In the genomic region with DNA sequence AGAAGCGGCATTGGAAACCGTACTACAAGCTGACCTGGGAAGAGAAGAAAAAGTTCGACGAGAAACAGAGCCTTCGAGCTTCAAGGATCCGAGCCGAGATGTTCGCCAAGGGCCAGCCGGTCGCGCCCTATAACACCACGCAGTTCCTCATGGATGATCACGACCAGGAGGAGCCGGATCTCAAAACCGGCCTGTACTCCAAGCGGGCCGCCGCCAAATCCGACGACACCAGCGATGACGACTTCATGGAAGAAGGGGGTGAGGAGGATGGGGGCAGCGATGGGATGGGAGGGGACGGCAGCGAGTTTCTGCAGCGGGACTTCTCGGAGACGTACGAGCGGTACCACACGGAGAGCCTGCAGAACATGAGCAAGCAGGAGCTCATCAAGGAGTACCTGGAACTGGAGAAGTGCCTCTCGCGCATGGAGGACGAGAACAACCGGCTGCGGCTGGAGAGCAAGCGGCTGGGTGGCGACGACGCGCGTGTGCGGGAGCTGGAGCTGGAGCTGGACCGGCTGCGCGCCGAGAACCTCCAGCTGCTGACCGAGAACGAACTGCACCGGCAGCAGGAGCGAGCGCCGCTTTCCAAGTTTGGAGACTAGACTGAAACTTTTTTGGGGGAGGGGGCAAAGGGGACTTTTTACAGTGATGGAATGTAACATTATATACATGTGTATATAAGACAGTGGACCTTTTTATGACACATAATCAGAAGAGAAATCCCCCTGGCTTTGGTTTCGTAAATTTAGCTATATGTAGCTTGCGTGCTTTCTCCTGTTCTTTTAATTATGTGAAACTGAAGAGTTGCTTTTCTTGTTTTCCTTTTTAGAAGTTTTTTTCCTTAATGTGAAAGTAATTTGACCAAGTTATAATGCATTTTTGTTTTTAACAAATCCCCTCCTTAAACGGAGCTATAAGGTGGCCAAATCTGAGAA, we compare ENCODE assay signal across 8 cellular contexts. TPM values are rescaled to one million over a fixed set of nuclear protein-coding genes. Genes with fewer than 3 reads are reported as not detected.
A peak's percentile ranks its signal among the peaks of the same experiment; 100 is the strongest.
DNase-seq lines count a peak whose midpoint lies in the region; ATAC-seq, FAIRE-seq and TF ChIP-seq lines count a peak whose summit lies in the region.

No MANE protein-coding gene starts in this region.

- TF ChIP-seq POLR2A in GM19099 (IDR thresholded peaks at IDR 0.05; ENCODE audit: extremely low read depth, insufficient read length, low read depth): peak; percentile 20
- no peak for TF ChIP-seq POLR2A in heart left ventricle (IDR thresholded peaks at IDR 0.05)

- H3K79me2 ChIP-seq in OCI-LY7 (ENCODE audit: insufficient read depth, low read depth, low read length): peaks cover 16% of the 10 kb centered on the region; the same call in 1 of the 2 replicates

- H2AFZ ChIP-seq in OCI-LY7 (ENCODE audit: low read length): no peak overlapping the region

- H3K27ac ChIP-seq in AG04450 (ENCODE audit: low read depth, low read length) (peak overlapping the region; percentile 57), OCI-LY7 (ENCODE audit: low read depth, low read length, poor library complexity, severe bottlenecking) (no peak overlapping the region), heart left ventricle (peak overlapping the region; percentile 86 to 100 (median 96)), pancreas (peak overlapping the region; percentile 79 to 100 (median 92))

- CTCF ChIA-PET in AG04450 (lab: Charles Lee) (interaction anchor here (0.6 to 7.3 kb wide), 15 partner anchors 10 to 284 kb away, joined by 3 to 181 read pairs (median 4); a partner anchor contains a TSS), OCI-LY7 (lab: Charles Lee; ENCODE audit: unreplicated experiment) (interaction anchor here (0.6 to 1.4 kb wide), 8 partner anchors 11 to 708 kb away, joined by 3 to 7 read pairs (median 4); a partner anchor contains a TSS)

- TF ChIP-seq CTCF in AG04450 (IDR thresholded peaks at IDR 0.05; ENCODE audit: low read depth, low read length) (no peak), OCI-LY7 (conservative IDR thresholded peaks at IDR 0.05; ENCODE audit: low read length) (no peak), heart left ventricle (IDR thresholded peaks at IDR 0.05) (no peak), pancreas (IDR thresholded peaks at IDR 0.05) (no peak)

- intact Hi-C loops in OCI-LY7 (cut with micrococcal nuclease; ENCODE audit: unreplicated experiment) (loop anchor here (1.0 kb wide), 1 partner anchor 48 kb away; no protein-coding TSS in a partner anchor), heart left ventricle (cut with DNase I) (loop anchor here in 1 of 10 donors (5.0 kb wide), 1 partner anchor 47 kb away; no protein-coding TSS in a partner anchor), pancreas (cut with DNase I) (no loop called here)

- no TSS peak for BruUV-seq in OCI-LY7 (replicated peaks; lab: Mats Ljungman, UMichigan)

- 1% methylated on average over 55 to 56 of the region's 56 CpGs for WGBS in heart left ventricle, 4 donors
- WGBS in pancreas, 2 donors: 0 to 1% methylated on average over 56 of the region's 56 CpGs

- H3K9me3 ChIP-seq in AG04450 (ENCODE audit: control insufficient read depth, insufficient read depth, low read length): no peaks in the 10 kb centered on the region; the same call in 1 of the 2 replicates
- H3K9me3 ChIP-seq in OCI-LY7 (ENCODE audit: low read length): no peaks in the 10 kb centered on the region
- H3K9me3 ChIP-seq in adipocyte (ENCODE audit: control insufficient read depth, low read length): no peaks in the 10 kb centered on the region
- H3K9me3 ChIP-seq in heart left ventricle: no peaks in the 10 kb centered on the region
- H3K9me3 ChIP-seq in pancreas: no peaks in the 10 kb centered on the region

- peaks cover 15% of the 10 kb centered on the region; the same call in 1 of the 2 replicates for H4K20me1 ChIP-seq in OCI-LY7 (ENCODE audit: insufficient read depth, low read length)

- ATAC-seq in heart left ventricle (peak in 3 of 4 donors; percentile 6 to 13 (median 6)), pancreas (peak; percentile 5 to 30 (median 17))

- FAIRE-seq in pancreas (lab: Jason Lieb, UNC): no peak

- H3K4me3 ChIP-seq in AG04450 (ENCODE audit: low read depth, low read length): peak overlapping the region; percentile 96
- peak overlapping the region; percentile 73 for H3K4me3 ChIP-seq in OCI-LY7 (ENCODE audit: low read depth, low read length, poor library complexity, severe bottlenecking)
- H3K4me3 ChIP-seq in adipocyte (ENCODE audit: low read length): peak overlapping the region; percentile 98
- H3K4me3 ChIP-seq in heart left ventricle: peak overlapping the region; percentile 62 to 93 (median 79)
- H3K4me3 ChIP-seq in pancreas: peak overlapping the region; percentile 55 to 81 (median 73)

- H3K9me2 ChIP-seq in OCI-LY7 (ENCODE audit: insufficient read depth, low read length): no peaks in the 10 kb centered on the region

- H3K9ac ChIP-seq in adipocyte (ENCODE audit: low read length): peak overlapping the region; percentile 99

- H3K27me3 ChIP-seq in AG04450 (ENCODE audit: control insufficient read depth, insufficient read depth, low read length): no peaks in the 10 kb centered on the region
- no peaks in the 10 kb centered on the region for H3K27me3 ChIP-seq in adipocyte (replicated peaks; ENCODE audit: control insufficient read depth, insufficient read depth, low read length)
- no peaks in the 10 kb centered on the region for H3K27me3 ChIP-seq in heart left ventricle
- no peaks in the 10 kb centered on the region for H3K27me3 ChIP-seq in pancreas

- H3K36me3 ChIP-seq in OCI-LY7 (ENCODE audit: insufficient read depth, low read length): no peaks in the 10 kb centered on the region
- H3K36me3 ChIP-seq in adipocyte (ENCODE audit: control insufficient read depth, insufficient read depth, low read length, severe bottlenecking): no peaks in the 10 kb centered on the region
- no peaks in the 10 kb centered on the region for H3K36me3 ChIP-seq in heart left ventricle
- no peaks in the 10 kb centered on the region for H3K36me3 ChIP-seq in pancreas

- peak overlapping the region; percentile 96 for H3K4me2 ChIP-seq in OCI-LY7 (ENCODE audit: low read length)

- no peak for DNase-seq in AG04450 (ENCODE audit: low read depth, low spot score)
- DNase-seq in OCI-LY7 (ENCODE audit: low spot score): peak; percentile 43
- DNase-seq in adipocyte (ENCODE audit: low read depth): peak; percentile 74
- DNase-seq in heart left ventricle: peak; percentile 74 to 84 (median 76)
- peak in 5 of 6 donors; percentile 70 to 87 (median 74) for DNase-seq in pancreas
- no peak for DNase-seq in globus pallidus (ENCODE audit: low spot score)
- DNase-seq in middle frontal gyrus (ENCODE audit: extremely low spot score, low spot score): no peak

- H3K4me1 ChIP-seq in OCI-LY7 (ENCODE audit: insufficient read depth, low read length, poor library complexity, severe bottlenecking) (peaks cover 36% of the 10 kb centered on the region), adipocyte (ENCODE audit: control insufficient read depth, insufficient read depth, low read length) (peaks cover 30% of the 10 kb centered on the region), heart left ventricle (peaks cover 5 to 52% (median 29%) of the 10 kb centered on the region in 12 donors), pancreas (peaks cover 12 to 28% (median 16%) of the 10 kb centered on the region in 3 donors)

- POLR2A ChIA-PET in AG04450 (lab: Yijun Ruan, JAX) (interaction anchor here (0.6 to 7.4 kb wide), 17 partner anchors 10 to 249 kb away, joined by 3 to 399 read pairs (median 13); a partner anchor contains a TSS), OCI-LY7 (lab: Charles Lee) (interaction anchor here (0.6 to 4.2 kb wide), 13 partner anchors 8 to 175 kb away, joined by 3 to 19 read pairs (median 5); a partner anchor contains a TSS)

RNA-seq across cellular contexts. Expression of a gene that starts 1.7 kb away (rescaled TPM):
- polyA plus RNA-seq in AG04450 (2011; rRNA removed) (12.4 and 13.2 TPM in 2 replicates), heart left ventricle (10 to 100 TPM; 11.9 to 12.4 TPM), pancreas (10 to 100 TPM; 10.9 to 17.2 TPM)
- polyA minus RNA-seq in AG04450 (2011; rRNA and poly(A)+ RNA removed): 10.0 and 11.4 TPM in 2 replicates
- total RNA-seq in OCI-LY7 (2014; rRNA removed; shearing (Covaris generic)): 12.1 and 13.9 TPM in 2 replicates
- total RNA-seq in OCI-LY7 (2022) (16.4 and 17.2 TPM in 2 replicates), heart left ventricle (10 to 100 TPM; 14.4 to 28.7 (median 22.5) TPM), pancreas (10 to 100 TPM in 5 of 6 donors, 1 to 10 TPM in 1; 6.8 to 16.2 (median 12.0) TPM)

RNA-seq across cellular contexts. Expression of a gene that starts 11.7 kb away (rescaled TPM):
- polyA plus RNA-seq in AG04450 (2011; rRNA removed): 4.2 and 4.5 TPM in 2 replicates
- 3.2 and 5.0 TPM in 2 replicates for polyA minus RNA-seq in AG04450 (2011; rRNA and poly(A)+ RNA removed)
- total RNA-seq in OCI-LY7 (2014; rRNA removed; shearing (Covaris generic)): 8.6 and 9.3 TPM in 2 replicates
- total RNA-seq in OCI-LY7 (2022): 9.7 and 11.1 TPM in 2 replicates
- total RNA-seq in heart left ventricle: 1 to 10 TPM; 3.9 to 7.5 (median 5.7) TPM
- polyA plus RNA-seq in heart left ventricle: 1 to 10 TPM; 3.4 to 6.4 TPM
- 1 to 10 TPM; 4.0 to 8.3 (median 6.2) TPM for total RNA-seq in pancreas
- polyA plus RNA-seq in pancreas: 10 to 100 TPM in 1 of 2 donors, 1 to 10 TPM in 1; 7.3 to 10.9 TPM

RNA-seq across cellular contexts. Expression of a gene that starts 14.4 kb away (rescaled TPM):
- polyA plus RNA-seq in AG04450 (2011; rRNA removed) (4.0 and 4.7 TPM in 2 replicates), heart left ventricle (1 to 10 TPM; 3.3 to 8.8 TPM), pancreas (10 to 100 TPM; 37.3 to 39.0 TPM)
- 2.6 TPM in 2 replicates for polyA minus RNA-seq in AG04450 (2011; rRNA and poly(A)+ RNA removed)
- 14.6 and 14.8 TPM in 2 replicates for total RNA-seq in OCI-LY7 (2014; rRNA removed; shearing (Covaris generic))
- total RNA-seq in OCI-LY7 (2022) (22.2 and 24.0 TPM in 2 replicates), heart left ventricle (1 to 10 TPM; 4.1 to 9.8 (median 6.3) TPM), pancreas (10 to 100 TPM; 10.6 to 17.8 (median 12.1) TPM)

RNA-seq across cellular contexts. Expression of a gene that starts 17.6 kb away (rescaled TPM):
- polyA plus RNA-seq in AG04450 (2011; rRNA removed) (28.2 and 42.3 TPM in 2 replicates), heart left ventricle (100 to 1,000 TPM in 1 of 2 donors, 10 to 100 TPM in 1; 92.8 to 105 TPM), pancreas (10 to 100 TPM in 1 of 2 donors, 1 to 10 TPM in 1; 8.2 to 10.6 TPM)
- polyA minus RNA-seq in AG04450 (2011; rRNA and poly(A)+ RNA removed): 64.1 and 86.5 TPM in 2 replicates
- 1.4 and 3.6 TPM in 2 replicates for total RNA-seq in OCI-LY7 (2014; rRNA removed; shearing (Covaris generic))
- total RNA-seq in OCI-LY7 (2022) (1.7 and 4.6 TPM in 2 replicates), heart left ventricle (100 to 1,000 TPM; 102 to 207 (median 123) TPM), pancreas (1 to 10 TPM; 4.6 to 9.9 (median 8.0) TPM)

Comparison
In these comparisons a context has a peak if more than half of its experiments do, and no peak if none do; other contexts are left out.
1. DNase-seq: peak in OCI-LY7 (single experiment), adipocyte (single experiment), heart left ventricle (5 of 5) and pancreas (5 of 6); none in AG04450 (single experiment), globus pallidus (single experiment) and middle frontal gyrus (single experiment).
2. Peak in every context shown above with its lines, with median percentiles within 50 percentile points of each other: H3K4me3 ChIP-seq.